8 cellular contexts compared by ENCODE assay signal in genomic region chr16:30445408-30446202, GRCh38. TPM values are rescaled to one million over a fixed set of nuclear protein-coding genes. Genes with fewer than 3 reads are reported as not detected.
DNase-seq lines count a peak whose midpoint lies in the region; ATAC-seq and TF ChIP-seq lines count a peak whose summit lies in the region.

SEPHS2 (minus strand) TSS chr16:30445874; CDS start chr16:30445727, 147 bp downstream.

- CTCF ChIA-PET in PC-3 (lab: Charles Lee), result interaction anchor here (0.6 kb wide), 1 partner anchor 405 kb away, joined by 6 read pairs; no protein-coding TSS in a partner anchor

- peaks cover 19% of the 10 kb centered on the region for H3K4me1 ChIP-seq in PC-3 (ENCODE audit: insufficient read depth, low read length)
- peaks cover 0 to 12% of the 10 kb centered on the region in 2 donors for H3K4me1 ChIP-seq in esophagus (ENCODE audit: control insufficient read depth in 2 of 2, insufficient read depth in 2 of 2, low read length in 1 of 2)
- H3K4me1 ChIP-seq in mucosa of stomach (ENCODE audit: control insufficient read depth, insufficient read depth, low read length), result peaks cover 37% of the 10 kb centered on the region

- H3K4me3 ChIP-seq in Jurkat, Clone E6-1 (ENCODE audit: low read length), result peak within 1 kb of the TSS; percentile 83
- peak within 1 kb of the TSS; percentile 96 for H3K4me3 ChIP-seq in PC-3 (ENCODE audit: low read length)
- H3K4me3 ChIP-seq in esophagus (ENCODE audit: low read depth in 1 of 2, low read length in 2 of 2), result peak within 1 kb of the TSS; percentile 61 to 93
- peak within 1 kb of the TSS; percentile 98 for H3K4me3 ChIP-seq in mucosa of stomach (ENCODE audit: low read length)

- 0 to 1% methylated on average over 49 to 59 of the region's 59 CpGs for WGBS in esophagus, 2 donors

- peak; percentile 52 for TF ChIP-seq CTCF in PC-3 (conservative IDR thresholded peaks at IDR 0.05; ENCODE audit: low read depth, low read length)

- H3F3A ChIP-seq in PC-3 (ENCODE audit: low read length, unreplicated experiment), result no peaks in the 10 kb centered on the region

- H3K27me3 ChIP-seq in PC-3 (ENCODE audit: low read length) (no peaks in the 10 kb centered on the region), esophagus (ENCODE audit: control insufficient read depth in 1 of 2, insufficient read depth in 2 of 2, low read length in 2 of 2) (no peaks in the 10 kb centered on the region), mucosa of stomach (ENCODE audit: control insufficient read depth, insufficient read depth, low read length) (no peaks in the 10 kb centered on the region)

- no TSS peak for BruUV-seq in PC-3 (replicated peaks; lab: Mats Ljungman, UMichigan)

- H3K9me2 ChIP-seq in PC-3 (replicated peaks; ENCODE audit: low read length), result no peaks in the 10 kb centered on the region

- DNase-seq in DMS 273 treated with DMSO at 0.1 percent for 48 hours (lab: John Stamatoyannopoulos, UW), result peak; percentile 92
- DNase-seq in Jurkat, Clone E6-1 (ENCODE audit: low read depth, low spot score), result peak; percentile 98
- DNase-seq in PC-3, result peak; percentile 95
- peak; percentile 95 for DNase-seq in activated T-cell treated with anti-CD3 and anti-CD28 coated beads, Interleukin-2, amount 50 U/mL, for 1 hour
- DNase-seq in stimulated activated CD8-positive, alpha-beta memory T cell treated with anti-CD3 and anti-CD28 coated beads, Interleukin-7, amount 100 ng/mL, for 1 hour (ENCODE audit: low read depth in 2 of 2), result peak; percentile 92

- ATAC-seq in GM21515 (IDR thresholded peaks at IDR 0.05; ENCODE audit: unreplicated experiment) (peak; percentile 71), PC-3 (peak; percentile 92)

- intact Hi-C loops in PC-3 (cut with micrococcal nuclease), result loop anchor here (10.0 kb wide), 1 partner anchor 79 kb away; the partner anchor contains the start of gene ZNF768

- H4K20me1 ChIP-seq in PC-3 (ENCODE audit: low read length), result no peaks in the 10 kb centered on the region

- H3K27ac ChIP-seq in PC-3 (ENCODE audit: low read length) (peak within 1 kb of the TSS; percentile 50), esophagus (ENCODE audit: low read depth in 2 of 2, low read length in 1 of 2) (peak within 1 kb of the TSS; percentile 93 to 97)

- H3K36me3 ChIP-seq in PC-3 (ENCODE audit: low read depth, low read length) (no peaks in the 10 kb centered on the region), esophagus (ENCODE audit: control insufficient read depth in 2 of 2, insufficient read depth in 2 of 2, low read length in 1 of 2) (no peaks in the 10 kb centered on the region), mucosa of stomach (ENCODE audit: control insufficient read depth, insufficient read depth, low read length) (no peaks in the 10 kb centered on the region)

- POLR2A ChIA-PET in PC-3 (lab: Charles Lee; ENCODE audit: unreplicated experiment), result interaction anchor here (0.5 kb wide), 1 partner anchor 70 kb away, joined by 8 read pairs; no protein-coding TSS in a partner anchor

- H3K9ac ChIP-seq in PC-3 (ENCODE audit: low read length), result peak within 1 kb of the TSS; percentile 94
- H3K9ac ChIP-seq in mucosa of stomach (ENCODE audit: low read length), result peak within 1 kb of the TSS; percentile 97

- H3K4me2 ChIP-seq in PC-3 (ENCODE audit: low read length), result peak within 1 kb of the TSS; percentile 98

- H2AFZ ChIP-seq in PC-3 (ENCODE audit: low read length), result peak within 1 kb of the TSS; percentile 96

- H3K79me2 ChIP-seq in PC-3 (ENCODE audit: low read length), result peaks cover 24% of the 10 kb centered on the region

- no peaks in the 10 kb centered on the region for H3K9me3 ChIP-seq in PC-3 (ENCODE audit: low read length)
- H3K9me3 ChIP-seq in esophagus (ENCODE audit: control insufficient read depth in 2 of 2, insufficient read depth in 1 of 2, low read depth in 1 of 2, low read length in 1 of 2), result no peaks in the 10 kb centered on the region
- H3K9me3 ChIP-seq in mucosa of stomach (ENCODE audit: control insufficient read depth, low read length), result no peaks in the 10 kb centered on the region

RNA-seq across cellular contexts. Expression of gene SEPHS2, which starts in this region (rescaled TPM):
- polyA plus RNA-seq in Jurkat, Clone E6-1 (2012; ENCODE audit: insufficient read depth, insufficient read length), result 43.0 TPM
- 8.4 and 16.8 TPM in 2 replicates for total RNA-seq in PC-3 (2014; rRNA removed)
- polyA plus RNA-seq in esophagus, result 10 to 100 TPM; 11.8 to 21.5 TPM

Comparison
In these comparisons a context has a peak if more than half of its experiments do, and no peak if none do; other contexts are left out.
1. Peak in every context shown above with its lines: DNase-seq, ATAC-seq, H3K4me3 ChIP-seq and H3K27ac ChIP-seq.